Comparison of ENCODE assay signal across 8 cellular contexts in the genomic region with DNA sequence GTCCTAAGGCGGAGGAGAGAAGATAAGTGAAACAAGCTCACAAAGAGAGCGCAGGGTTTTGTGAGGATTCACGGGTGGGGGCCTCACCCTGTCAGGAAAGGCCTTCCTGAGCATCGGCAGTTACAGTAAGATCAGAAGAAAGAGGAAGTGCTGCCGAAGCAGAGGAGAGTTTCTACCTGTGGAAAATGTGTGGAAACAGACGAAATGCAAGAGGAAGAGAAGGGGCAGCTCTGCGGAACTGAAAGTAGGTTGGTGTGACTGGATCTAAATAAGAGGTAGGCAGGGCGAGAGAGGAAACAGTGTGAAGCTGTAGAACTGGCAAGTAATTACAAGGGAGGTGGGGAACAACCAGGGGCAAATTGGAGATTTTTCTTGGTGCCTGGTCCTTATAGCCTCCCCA. TPM values are rescaled to one million over a fixed set of nuclear protein-coding genes. Genes with fewer than 3 reads are reported as not detected.
DNase-seq lines count a peak whose midpoint lies in the region; ATAC-seq, FAIRE-seq and TF ChIP-seq lines count a peak whose summit lies in the region.

No MANE protein-coding gene starts in this region.

- H3K4me1 ChIP-seq in pancreas = no peaks in the 10 kb centered on the region

- DNase-seq in NOMO-1 (lab: John Stamatoyannopoulos, UW; ENCODE audit: unreplicated experiment in 2 of 2) (peak; percentile 90 to 98), memory B cell (ENCODE audit: low spot score in 2 of 2) (peak; percentile 39 to 54), superior temporal gyrus (ENCODE audit: extremely low spot score) (no peak), NCI-H1694 treated with DMSO at 0.1 percent for 48 hours (lab: John Stamatoyannopoulos, UW) (no peak), A172 (ENCODE audit: low spot score) (no peak), pancreas (no peak)

- H3K27ac ChIP-seq in pancreas = no peak overlapping the region

- ATAC-seq in GM18502 (IDR thresholded peaks at IDR 0.05; ENCODE audit: poor library complexity, unreplicated experiment) = peak; percentile 62
- ATAC-seq in GM21737 (IDR thresholded peaks at IDR 0.05; ENCODE audit: unreplicated experiment) = peak; percentile 59
- peak; percentile 77 for ATAC-seq in memory B cell (ENCODE audit: low read depth)
- no peak for ATAC-seq in pancreas

- H3K36me3 Mint-ChIP-seq in memory B cell = no peaks in the 10 kb centered on the region

- H3K9me3 Mint-ChIP-seq in memory B cell = no peaks in the 10 kb centered on the region

- H3K36me3 ChIP-seq in pancreas = no peaks in the 10 kb centered on the region

- 63 to 68% methylated on average over 8 of the region's 8 CpGs for WGBS in pancreas, 2 donors

- no peak for FAIRE-seq in pancreas (lab: Jason Lieb, UNC)

- no peak overlapping the region for H3K4me3 ChIP-seq in pancreas

- peak overlapping the region; percentile 42 for H3K27ac Mint-ChIP-seq in memory B cell

- H3K4me1 Mint-ChIP-seq in memory B cell = peaks cover 28% of the 10 kb centered on the region

- intact Hi-C loops in pancreas (cut with DNase I) = no loop called here

- no peaks in the 10 kb centered on the region for H3K27me3 ChIP-seq in pancreas

- no peaks in the 10 kb centered on the region for H3K9me3 ChIP-seq in pancreas

- peak overlapping the region; percentile 74 for H3K4me3 Mint-ChIP-seq in memory B cell

- no peaks in the 10 kb centered on the region for H3K27me3 Mint-ChIP-seq in memory B cell

- TF ChIP-seq CTCF in pancreas (IDR thresholded peaks at IDR 0.05) = no peak

RNA-seq across cellular contexts. Expression of gene GPR68, which starts 2.7 kb away (rescaled TPM):
- 0.48 and 0.98 TPM in 2 replicates for total RNA-seq in A172 (2014; rRNA removed; shearing (Covaris generic))
- under 1 TPM in 5 of 6 donors, not detected in 1; 0.09 to 0.90 (median 0.20) TPM for total RNA-seq in pancreas
- polyA plus RNA-seq in pancreas = under 1 TPM; 0.23 to 0.33 TPM

Comparison
In these comparisons a context has a peak if more than half of its experiments do, and no peak if none do; other contexts are left out.
1. ATAC-seq: peak in GM18502 (single experiment), GM21737 (single experiment) and memory B cell (single experiment); none in pancreas (0 of 4).
2. DNase-seq: peak in NOMO-1 (2 of 2) and memory B cell (2 of 2); none in superior temporal gyrus (single experiment), NCI-H1694 treated with DMSO at 0.1 percent for 48 hours (single experiment), A172 (single experiment) and pancreas (0 of 6).